Comparison of ENCODE assay signal across 12 cellular contexts in genomic region chr18:1013951-1014350, GRCh38.
A peak's percentile ranks its signal among the peaks of the same experiment; 100 is the strongest.
DNase-seq lines count a peak whose midpoint lies in the region; TF ChIP-seq lines count a peak whose summit lies in the region.
"Had no signal": no experiment of that assay in that cellular context is flagged by ENCODE, and none has a peak within 500 bp of the region (broad histone marks: within the 10 kb centered on the region; RNA-seq: fewer than 3 reads in every experiment).

No MANE protein-coding gene starts in this region.

- H3K18ac ChIP-seq in trophoblast cell (ENCODE audit: low read length): no peak overlapping the region

- peak overlapping the region; percentile 89 for H2BK12ac ChIP-seq in trophoblast cell (ENCODE audit: low read length)

- no peaks in the 10 kb centered on the region for H3K36me3 ChIP-seq in trophoblast cell (ENCODE audit: control insufficient read depth in 1 of 2, insufficient read depth in 2 of 2, low read length in 2 of 2)
- no peaks in the 10 kb centered on the region for H3K36me3 ChIP-seq in thyroid gland
- H3K36me3 ChIP-seq: MG63 had no signal

- no peak overlapping the region for H2AFZ ChIP-seq in trophoblast cell (ENCODE audit: insufficient read depth, low read length, poor library complexity)

- H3K4me2 ChIP-seq in trophoblast cell (ENCODE audit: low read length): no peak overlapping the region
- H3K4me2 ChIP-seq: KMS-11 had no signal

- no peak overlapping the region for H4K12ac ChIP-seq in trophoblast cell (ENCODE audit: low read depth, low read length)

- H3K27me3 ChIP-seq in trophoblast cell (ENCODE audit: insufficient read depth, low read length) (no peaks in the 10 kb centered on the region), thyroid gland (no peaks in the 10 kb centered on the region)
- H3K27me3 ChIP-seq: MG63 had no signal

- DNase-seq in EL (peak; percentile 41), NCI-H524 (lab: John Stamatoyannopoulos, UW) (peak; percentile 62 to 73), fibroblast of the aortic adventitia (ENCODE audit: low read depth) (peak; percentile 31), trophoblast cell (no peak), GOT3 (lab: John Stamatoyannopoulos, UW) (no peak), thyroid gland (no peak), DMS114 treated with DMSO at 0.1 percent for 48 hours (lab: John Stamatoyannopoulos, UW; ENCODE audit: unreplicated experiment) (no peak)
- DNase-seq: MG63, NCI-H1105 treated with DMSO at 0.1 percent for 48 hours, NCI-H1930, NCI-H526 had no signal

- peak overlapping the region; percentile 13 for H4K8ac ChIP-seq in trophoblast cell (ENCODE audit: low read depth, low read length)

- peak overlapping the region; percentile 16 for H3K14ac ChIP-seq in trophoblast cell (ENCODE audit: low read length)

- H3K9ac ChIP-seq in trophoblast cell (ENCODE audit: low read length): no peak overlapping the region
- H3K9ac ChIP-seq: KMS-11 had no signal

- H2BK5ac ChIP-seq in trophoblast cell (ENCODE audit: low read depth, low read length, poor library complexity): no peak overlapping the region

- TF ChIP-seq POLR2A in thyroid gland (IDR thresholded peaks at IDR 0.05): no peak

- H4K91ac ChIP-seq in trophoblast cell (ENCODE audit: low read depth, low read length): peak overlapping the region; percentile 50

- H3K79me2 ChIP-seq in trophoblast cell (ENCODE audit: control insufficient read depth, insufficient read depth, low read length, poor library complexity): peaks cover 2% of the 10 kb centered on the region

- TF ChIP-seq CTCF in fibroblast of the aortic adventitia (IDR thresholded peaks at IDR 0.05; ENCODE audit: insufficient read depth, low read length) (no peak), thyroid gland (IDR thresholded peaks at IDR 0.05) (no peak)

- no peak overlapping the region for H3K4ac ChIP-seq in trophoblast cell (ENCODE audit: low read depth, low read length)

- WGBS in trophoblast cell (ENCODE audit: extremely low coverage, insufficient coverage, insufficient read length): no CpG with 5 or more reads among the region's 1 CpG
- WGBS in thyroid gland, 2 donors: 83 to 100% methylated on average over 1 of the region's 1 CpG

- H3K4me1 ChIP-seq in trophoblast cell (ENCODE audit: control insufficient read depth in 1 of 2, insufficient read depth in 2 of 2, low read length in 2 of 2): peaks cover 13 to 22% of the 10 kb centered on the region in 2 experiments
- H3K4me1 ChIP-seq in thyroid gland: peaks cover 25% of the 10 kb centered on the region in 2 donors

- H3K79me1 ChIP-seq in trophoblast cell (ENCODE audit: low read length): peaks cover 17% of the 10 kb centered on the region

- H3K27ac ChIP-seq in trophoblast cell (ENCODE audit: low read depth, low read length) (no peak overlapping the region), thyroid gland (no peak overlapping the region)
- H3K27ac ChIP-seq: KMS-11 had no signal

- no peak overlapping the region for H3K23ac ChIP-seq in trophoblast cell (ENCODE audit: low read length)

- peak overlapping the region; percentile 48 for H2BK120ac ChIP-seq in trophoblast cell (ENCODE audit: insufficient read depth, low read length, poor library complexity)

- intact Hi-C loops in thyroid gland (cut with DNase I): no loop called here

- no peaks in the 10 kb centered on the region for H3K9me3 ChIP-seq in trophoblast cell (ENCODE audit: insufficient read depth, low read depth, low read length)
- H3K9me3 ChIP-seq in thyroid gland: no peaks in the 10 kb centered on the region
- H3K9me3 ChIP-seq: MG63 had no signal

- no peak overlapping the region for H3K4me3 ChIP-seq in fibroblast of the aortic adventitia (ENCODE audit: low read depth, low read length)
- H3K4me3 ChIP-seq in trophoblast cell (ENCODE audit: low read depth, low read length): no peak overlapping the region
- H3K4me3 ChIP-seq in thyroid gland (replicated peaks in 1 of 3): no peak overlapping the region
- H3K4me3 ChIP-seq: MG63 had no signal

- H2AK5ac ChIP-seq in trophoblast cell (ENCODE audit: low read length): peak overlapping the region; percentile 72

Comparison
In these comparisons a context has a peak if more than half of its experiments do, and no peak if none do; other contexts are left out.
1. DNase-seq: peak in EL (single experiment), NCI-H524 (2 of 2) and fibroblast of the aortic adventitia (single experiment); none in trophoblast cell (0 of 2), GOT3 (single experiment), thyroid gland (0 of 2) and DMS114 treated with DMSO at 0.1 percent for 48 hours (single experiment).